In the genomic region with DNA sequence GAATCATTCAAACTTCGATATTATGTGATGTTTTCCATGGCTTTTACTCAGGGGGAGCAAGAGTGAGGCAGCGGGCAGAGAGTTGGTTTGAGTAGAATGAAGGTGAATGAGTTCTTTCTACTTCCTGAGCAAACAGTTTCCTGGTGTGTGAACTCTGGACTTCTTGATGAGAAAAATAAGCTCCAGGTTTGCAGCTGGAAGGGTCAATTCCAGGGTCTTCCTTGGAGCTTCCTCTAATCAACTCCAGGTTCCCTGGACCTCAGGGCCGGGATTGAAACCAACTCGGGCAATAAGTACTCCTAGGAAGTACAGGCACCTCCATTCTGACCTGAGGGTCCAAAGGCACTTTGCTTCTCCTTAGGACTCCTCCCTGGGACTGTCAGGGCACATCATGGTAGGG, we compare ENCODE assay signal across 11 cellular contexts.
"Had no signal": no experiment of that assay in that cellular context is flagged by ENCODE, and none has a peak within 500 bp of the region (broad histone marks: within the 10 kb centered on the region; RNA-seq: fewer than 3 reads in every experiment).

No MANE protein-coding gene starts in this region.

- H3K4me2 ChIP-seq: GM23338 had no signal

- H3K4me3 ChIP-seq: GM23248, GM23338, HAP-1 had no signal

- ATAC-seq: GM23338, HCT116 had no signal

- H3K27ac ChIP-seq: GM23248 had no signal

- H3K9ac ChIP-seq: GM23248 had no signal

- H2AFZ ChIP-seq: GM23248, GM23338 had no signal

- FAIRE-seq: H1, H54 had no signal

- H3K9me3 ChIP-seq: HAP-1 had no signal

- DNase-seq: GM23248, GOT3, H7, H9, HCEC 1CT, HFFc6 had no signal

- H3K36me3 ChIP-seq: HAP-1 had no signal

- H3K4me1 ChIP-seq: HAP-1 had no signal
